ENCODE assay signal across 17 cellular contexts in the genomic region with DNA sequence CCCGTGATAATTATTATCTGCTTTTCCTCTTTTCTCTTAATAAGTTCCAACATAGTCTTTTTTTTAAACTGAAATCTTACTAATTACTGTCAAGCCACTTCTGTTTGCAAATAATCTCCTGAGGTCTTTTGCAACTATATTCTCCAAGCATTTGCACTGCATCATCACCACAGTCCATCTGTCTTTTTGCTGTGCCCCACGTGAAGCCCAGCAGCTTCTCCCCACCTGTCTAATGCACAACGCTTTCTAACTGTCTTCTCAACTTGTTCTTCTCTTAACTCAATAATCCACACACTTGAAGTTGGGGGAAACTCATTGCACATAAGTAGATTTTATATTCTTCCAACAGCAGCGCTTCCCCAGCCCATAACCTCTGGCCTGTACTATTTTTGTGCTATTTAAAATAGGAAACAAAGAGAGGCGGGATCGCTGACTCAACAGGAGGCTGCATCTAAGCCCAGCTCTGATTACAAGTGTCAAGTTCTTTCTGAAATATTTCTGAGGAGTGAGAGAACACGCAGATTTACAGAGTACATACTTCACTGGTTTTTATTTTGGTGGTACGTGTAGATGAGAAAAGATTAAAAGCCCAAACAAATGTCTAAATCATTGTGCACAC.
DNase-seq lines count a peak whose midpoint lies in the region; ATAC-seq and TF ChIP-seq lines count a peak whose summit lies in the region.
"Had no signal": no experiment of that assay in that cellular context is flagged by ENCODE, and none has a peak within 500 bp of the region (broad histone marks: within the 10 kb centered on the region; RNA-seq: fewer than 3 reads in every experiment).

No MANE protein-coding gene starts in this region.

- peak; percentile 15 for DNase-seq in GM23338 (ENCODE audit: low spot score)
- peak; percentile 72 to 77 for DNase-seq in NCI-H187 (lab: John Stamatoyannopoulos, UW)
- DNase-seq in astrocyte of the hippocampus (ENCODE audit: low read depth, low spot score), result peak; percentile 26
- DNase-seq in right lobe of liver, result no peak
- DNase-seq in SW480 (ENCODE audit: low spot score), result no peak
- DNase-seq in KBM-7, result no peak
- DNase-seq in MG63, result no peak
- DNase-seq: C1 segment of cervical spinal cord; caudate nucleus; esophagus squamous epithelium; kidney; occipital lobe; stimulated activated CD4-positive, alpha-beta T cell treated with anti-CD3 and anti-CD28 coated beads, Interleukin-2, amount 100 ng/mL, for 24 hours; stimulated activated naive CD8-positive, alpha-beta T cell treated with anti-CD3 and anti-CD28 coated beads, Interleukin-15, Interleukin-2, amounts not matched to agents 100 U/mL and 50 U/mL, for 24 hours had no signal

- in situ Hi-C loops in KBM-7 (cut with MboI; ENCODE audit: low pct_unique_long_range_greater_than_20kb, low sequenced_read_pairs), result no loop called here

- no peak for TF ChIP-seq POLR2A in right lobe of liver (IDR thresholded peaks at IDR 0.05)

- no peaks in the 10 kb centered on the region for H3K9me2 ChIP-seq in GM23338 (ENCODE audit: insufficient read depth)

- H3K4me2 ChIP-seq in GM23338, result peak overlapping the region; percentile 56

- H3K27ac Mint-ChIP-seq in GM23338, result 0 out of 2 replicates have a peak overlapping the region, but pooled peaks have one; percentile 0
- H3K27ac Mint-ChIP-seq: activated T-helper 1 cell treated with anti-CD3 and anti-CD28 coated beads, Interleukin-12 subunit alpha, Interleukin-12 subunit beta, Interleukin-2, Interleukin-4 antibody, amounts not matched to agents 30 ng/mL and 10 ng/mL and 1 ng/mL, durations not matched to agents 14 hours and 24 hours and 36 hours had no signal

- intact Hi-C loops in right lobe of liver (cut with DNase I), result no loop called here

- H3K9me3 ChIP-seq in right lobe of liver (no peaks in the 10 kb centered on the region), MG63 (no peaks in the 10 kb centered on the region)
- H3K9me3 ChIP-seq: esophagus squamous epithelium, SJCRH30 had no signal

- H2AFZ ChIP-seq in GM23338, result 0 out of 2 replicates have a peak overlapping the region, but pooled peaks have one; percentile 3

- H3K4me3 ChIP-seq in GM23338 (peak overlapping the region; percentile 11; the same call in 1 of the 2 replicates), right lobe of liver (no peak overlapping the region), MG63 (no peak overlapping the region)
- H3K4me3 ChIP-seq: esophagus squamous epithelium, SJCRH30 had no signal

- no peaks in the 10 kb centered on the region for H3K9me3 Mint-ChIP-seq in GM23338
- H3K9me3 Mint-ChIP-seq: activated T-helper 1 cell treated with anti-CD3 and anti-CD28 coated beads, Interleukin-12 subunit alpha, Interleukin-12 subunit beta, Interleukin-2, Interleukin-4 antibody, amounts not matched to agents 30 ng/mL and 10 ng/mL and 1 ng/mL, durations not matched to agents 14 hours and 24 hours and 36 hours had no signal

- peak; percentile 61 for ATAC-seq in GM23338
- ATAC-seq in right lobe of liver, result peak; percentile 44 to 59 (median 52)
- ATAC-seq in GM21528 (IDR thresholded peaks at IDR 0.05; ENCODE audit: low FRiP score, unreplicated experiment), result no peak
- ATAC-seq: stimulated activated naive CD8-positive, alpha-beta T cell treated with anti-CD3 and anti-CD28 coated beads, Interleukin-15, Interleukin-2, amounts not matched to agents 100 U/mL and 50 U/mL, for 24 hours had no signal

- H3K36me3 Mint-ChIP-seq in GM23338 (ENCODE audit: low read depth), result no peaks in the 10 kb centered on the region

- no peaks in the 10 kb centered on the region for H3K36me3 ChIP-seq in GM23338 (ENCODE audit: insufficient read depth)
- H3K36me3 ChIP-seq in right lobe of liver, result no peaks in the 10 kb centered on the region
- no peaks in the 10 kb centered on the region for H3K36me3 ChIP-seq in MG63
- H3K36me3 ChIP-seq: esophagus squamous epithelium, SJCRH30 had no signal

- H3K4me3 Mint-ChIP-seq in GM23338, result peak overlapping the region; percentile 43
- H3K4me3 Mint-ChIP-seq: activated T-helper 1 cell treated with anti-CD3 and anti-CD28 coated beads, Interleukin-12 subunit alpha, Interleukin-12 subunit beta, Interleukin-2, Interleukin-4 antibody, amounts not matched to agents 30 ng/mL and 10 ng/mL and 1 ng/mL, durations not matched to agents 14 hours and 24 hours and 36 hours had no signal

- no peak overlapping the region for H3K27ac ChIP-seq in GM23338 (ENCODE audit: low read depth)
- H3K27ac ChIP-seq in right lobe of liver, result no peak overlapping the region
- H3K27ac ChIP-seq: esophagus squamous epithelium, SJCRH30 had no signal

- H3K4me1 Mint-ChIP-seq in GM23338, result peaks cover 53% of the 10 kb centered on the region

- TF ChIP-seq CTCF in GM23338 (conservative IDR thresholded peaks at IDR 0.05; ENCODE audit: low read depth in 2 of 2), result no peak
- TF ChIP-seq CTCF in right lobe of liver (IDR thresholded peaks at IDR 0.05), result no peak

- peaks cover 2% of the 10 kb centered on the region for H3K27me3 Mint-ChIP-seq in GM23338 (ENCODE audit: insufficient read depth, low read depth, poor library complexity)

- peaks cover 59% of the 10 kb centered on the region for H3K4me1 ChIP-seq in GM23338 (ENCODE audit: insufficient read depth)
- H3K4me1 ChIP-seq in right lobe of liver, result peaks cover 0 to 5% (median 0%) of the 10 kb centered on the region in 4 donors
- H3K4me1 ChIP-seq: SJCRH30 had no signal

- no peaks in the 10 kb centered on the region for H4K20me1 ChIP-seq in GM23338 (replicated peaks; ENCODE audit: insufficient read depth)

- H3K27me3 ChIP-seq in GM23338 (ENCODE audit: insufficient read depth) (peaks cover 21% of the 10 kb centered on the region), right lobe of liver (no peaks in the 10 kb centered on the region), MG63 (0 out of 2 replicates have a peak, but pooled peaks cover 3% of the 10 kb centered on the region)
- H3K27me3 ChIP-seq: esophagus squamous epithelium, SJCRH30 had no signal

- no peaks in the 10 kb centered on the region for H3K79me2 ChIP-seq in GM23338 (replicated peaks; ENCODE audit: insufficient read depth)

- WGBS in right lobe of liver (ENCODE audit: insufficient coverage, low coverage, low lambda C conversion rate, missing lambda C conversion rate), result 23% methylated on average over 8 of the region's 8 CpGs

- no peaks in the 10 kb centered on the region for H3F3A ChIP-seq in GM23338 (replicated peaks; ENCODE audit: low read depth)

TF ChIP-seq in GM23338, 12 proteins besides CTCF, POLR2A, EP300 and RAD21 (continues in another document):
- TF ChIP-seq ZNF462 (CRISPR knock-in tag; IDR thresholded peaks at IDR 0.05) (no peak), ZNF331 (CRISPR knock-in tag; IDR thresholded peaks at IDR 0.05; ENCODE audit: low read depth) (no peak)

Comparison
In these comparisons a context has a peak if more than half of its experiments do, and no peak if none do; other contexts are left out.
1. DNase-seq: peak in GM23338 (single experiment), NCI-H187 (2 of 2) and astrocyte of the hippocampus (single experiment); none in right lobe of liver (0 of 3), SW480 (single experiment), KBM-7 (single experiment) and MG63 (single experiment).